ENCODE assay signal across 29 cellular contexts in the genomic region with DNA sequence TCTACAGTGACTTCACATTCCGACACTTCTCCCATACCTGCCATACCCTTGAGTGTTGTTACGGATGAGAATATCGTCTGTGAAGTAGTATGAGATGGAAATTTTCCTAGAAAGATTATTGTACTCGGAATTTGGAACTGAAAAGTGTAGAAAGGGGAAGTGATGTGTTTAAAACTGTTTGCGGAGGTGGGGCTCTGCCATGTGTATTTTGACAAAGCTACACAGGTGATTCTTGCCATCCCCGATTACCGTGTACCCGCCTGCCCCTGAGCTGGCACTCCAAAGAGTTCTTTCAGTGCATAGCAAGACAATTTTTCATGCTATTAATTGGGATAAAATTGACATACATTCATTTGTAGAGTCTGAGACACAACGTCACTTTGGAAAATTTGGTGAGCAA.
"Had no signal": no experiment of that assay in that cellular context is flagged by ENCODE, and none has a peak within 500 bp of the region (broad histone marks: within the 10 kb centered on the region; RNA-seq: fewer than 3 reads in every experiment).

No MANE protein-coding gene starts in this region.

- H3K27me3 ChIP-seq: left lung, pancreas, stomach, testis, thyroid gland, transverse colon, upper lobe of left lung, vagina had no signal

- H3K36me3 ChIP-seq: pancreas, prostate gland, vagina had no signal

- H3K27me3 Mint-ChIP-seq: naive thymus-derived CD8-positive, alpha-beta T cell; stimulated activated naive B cell treated with anti-CD40 and anti-IgM and Interleukin-4, amounts not matched to agents 10 μg/mL and 1 μg/mL and 100 μg/mL, for 72 hours had no signal

- H3K4me1 ChIP-seq: left lung, lower lobe of right lung, pancreas, prostate gland, stomach, testis, thyroid gland, transverse colon, upper lobe of left lung, vagina had no signal

- H3K9me3 ChIP-seq: left lung, lower lobe of right lung, pancreas, prostate gland, stomach, testis, thyroid gland, transverse colon, upper lobe of left lung, vagina had no signal

- FAIRE-seq: islet of Langerhans, kidney, pancreas had no signal

- H3K27ac Mint-ChIP-seq: naive thymus-derived CD8-positive, alpha-beta T cell; nephron; stimulated activated naive B cell treated with anti-CD40 and anti-IgM and Interleukin-4, amounts not matched to agents 10 μg/mL and 1 μg/mL and 100 μg/mL, for 72 hours had no signal

- H3K4me3 Mint-ChIP-seq: immature natural killer cell; naive thymus-derived CD8-positive, alpha-beta T cell; nephron; stimulated activated naive B cell treated with anti-CD40 and anti-IgM and Interleukin-4, amounts not matched to agents 10 μg/mL and 1 μg/mL and 100 μg/mL, for 72 hours had no signal

- H3K4me1 Mint-ChIP-seq: immature natural killer cell; naive thymus-derived CD8-positive, alpha-beta T cell had no signal

- H3K27ac ChIP-seq: left lung, lower lobe of right lung, pancreas, prostate gland, skin epidermis, stomach, testis, thyroid gland, transverse colon, upper lobe of left lung, vagina had no signal

- H3K4me3 ChIP-seq: left lung, lower lobe of right lung, pancreas, prostate gland, skin epidermis, stomach, testis, thyroid gland, transverse colon, upper lobe of left lung, vagina had no signal

- ATAC-seq: left colon; left lung; lower lobe of right lung; naive thymus-derived CD8-positive, alpha-beta T cell; pancreas; right cardiac atrium; sciatic nerve; stimulated activated naive B cell treated with anti-CD40 and anti-IgM and Interleukin-4, amounts not matched to agents 10 μg/mL and 1 μg/mL and 100 μg/mL, for 72 hours; stimulated activated naive CD8-positive, alpha-beta T cell treated with anti-CD3 and anti-CD28 coated beads, Interleukin-15, Interleukin-2, amounts not matched to agents 100 U/mL and 50 U/mL, for 24 hours had no signal

- H3K9me3 Mint-ChIP-seq: immature natural killer cell; naive thymus-derived CD8-positive, alpha-beta T cell; nephron; stimulated activated naive B cell treated with anti-CD40 and anti-IgM and Interleukin-4, amounts not matched to agents 10 μg/mL and 1 μg/mL and 100 μg/mL, for 72 hours had no signal

- DNase-seq: hypothalamus; immature natural killer cell; kidney; left colon; left lung; lower lobe of right lung; mammary epithelial cell; mesenchymal stem cell; naive thymus-derived CD8-positive, alpha-beta T cell; pancreas; retina; right cardiac atrium; stimulated activated CD4-positive, alpha-beta T cell treated with anti-CD3 and anti-CD28 coated beads, Interleukin-12 subunit alpha, Interleukin-12 subunit beta, amount 100 ng/mL, for 4 hours; stimulated activated CD4-positive, alpha-beta T cell treated with anti-CD3 and anti-CD28 coated beads, Interleukin-15, amount 100 ng/mL, for 24 hours; stimulated activated CD4-positive, alpha-beta T cell treated with anti-CD3 and anti-CD28 coated beads, Interleukin-2, amount 100 ng/mL, for 24 hours; stimulated activated CD4-positive, alpha-beta T cell treated with anti-CD3 and anti-CD28 coated beads, Interleukin-4, amount 100 ng/mL, for 1 hour; stimulated activated naive B cell treated with anti-CD40 and anti-IgM and Interleukin-4, amounts not matched to agents 10 μg/mL and 1 μg/mL and 100 μg/mL, for 72 hours; stimulated activated naive CD8-positive, alpha-beta T cell treated with anti-CD3 and anti-CD28 coated beads, Interleukin-15, Interleukin-2, amounts not matched to agents 100 U/mL and 50 U/mL, for 24 hours; stomach; testis; thyroid gland; transverse colon; upper lobe of left lung had no signal
